13 cellular contexts compared by ENCODE assay signal in genomic region chrX:101260435-101260834, GRCh38. TPM values are rescaled to one million over a fixed set of nuclear protein-coding genes. Genes with fewer than 3 reads are reported as not detected.
DNase-seq lines count a peak whose midpoint lies in the region; ATAC-seq and TF ChIP-seq lines count a peak whose summit lies in the region.
"Had no signal": no experiment of that assay in that cellular context is flagged by ENCODE, and none has a peak within 500 bp of the region (broad histone marks: within the 10 kb centered on the region; RNA-seq: fewer than 3 reads in every experiment).

No MANE protein-coding gene starts in this region.

- H3K4me3 ChIP-seq in AG09309 (ENCODE audit: control insufficient read depth, low read depth, low read length), result no peak overlapping the region
- H3K4me3 ChIP-seq in foreskin fibroblast (ENCODE audit: low read depth in 1 of 2, low read length in 2 of 2), result no peak overlapping the region
- no peak overlapping the region for H3K4me3 ChIP-seq in tibial nerve
- H3K4me3 ChIP-seq: dorsolateral prefrontal cortex, lower lobe of right lung, SJCRH30 had no signal

- no peak overlapping the region for H3K27ac ChIP-seq in tibial nerve
- H3K27ac ChIP-seq: dorsolateral prefrontal cortex, lower lobe of right lung, SJCRH30 had no signal

- H3K36me3 ChIP-seq in tibial nerve, result no peaks in the 10 kb centered on the region
- H3K36me3 ChIP-seq: lower lobe of right lung, SJCRH30 had no signal

- 71 to 75% methylated on average over 4 of the region's 4 CpGs for WGBS in tibial nerve, 2 donors

- H3K9me3 ChIP-seq in tibial nerve, result no peaks in the 10 kb centered on the region
- H3K9me3 ChIP-seq: lower lobe of right lung, SJCRH30 had no signal

- TF ChIP-seq POLR2A in tibial nerve (IDR thresholded peaks at IDR 0.05), result no peak

- peak; percentile 62; the same call in 2 of the 3 replicates for ATAC-seq in SK-N-SH treated with all-trans-retinoic acid at 6 μM for 48 hours
- ATAC-seq: lower lobe of right lung, sciatic nerve had no signal

- no peak for DNase-seq in AG09309 (ENCODE audit: low read depth)
- peak; percentile 8 for DNase-seq in GM20000 (ENCODE audit: low spot score)
- DNase-seq in foreskin fibroblast, result peak in 1 of 2 donors; percentile 54
- DNase-seq in T-helper 2 cell, result no peak
- DNase-seq in tibial nerve (ENCODE audit: low spot score in 2 of 2), result no peak
- DNase-seq in NCI-H2029 (lab: John Stamatoyannopoulos, UW), result no peak
- no peak for DNase-seq in activated CD4-positive, CD25-positive, alpha-beta regulatory T cell treated with anti-CD3 and anti-CD28 coated beads, Interleukin-2, amount 50 U/mL, for 72 hours
- DNase-seq: dorsolateral prefrontal cortex; lower lobe of right lung; stimulated activated CD8-positive, alpha-beta memory T cell treated with anti-CD3 and anti-CD28 coated beads, Interleukin-4, amount 100 ng/mL, for 48 hours had no signal

- peak; percentile 34 for TF ChIP-seq CTCF in AG09309 (IDR thresholded peaks at IDR 0.05; ENCODE audit: control insufficient read depth, insufficient read depth, low read depth, low read length, missing control alignments)
- no peak for TF ChIP-seq CTCF in GM20000 (IDR thresholded peaks at IDR 0.05; ENCODE audit: extremely low read depth, missing control alignments)
- peak; percentile 14 for TF ChIP-seq CTCF in foreskin fibroblast (IDR thresholded peaks at IDR 0.05; ENCODE audit: low read depth, low read length)
- no peak for TF ChIP-seq CTCF in tibial nerve (IDR thresholded peaks at IDR 0.05)

- H3K27me3 ChIP-seq in tibial nerve, result no peaks in the 10 kb centered on the region
- H3K27me3 ChIP-seq: SJCRH30 had no signal

- TF ChIP-seq EP300 in tibial nerve (IDR thresholded peaks at IDR 0.05), result no peak

- H3K4me1 ChIP-seq in tibial nerve, result no peaks in the 10 kb centered on the region
- H3K4me1 ChIP-seq: lower lobe of right lung had no signal

TF ChIP-seq in SK-N-SH treated with all-trans-retinoic acid at 6 μM for 48 hours, 23 proteins besides CTCF, POLR2A, EP300 and RAD21:
- TF ChIP-seq ZFP3 (CRISPR knock-in tag; IDR thresholded peaks at IDR 0.05), result no peak
- TF ChIP-seq ZNF565 (CRISPR knock-in tag; conservative IDR thresholded peaks at IDR 0.05; ENCODE audit: low read depth), result no peak
- TF ChIP-seq CSDC2 (CRISPR knock-in tag; IDR thresholded peaks at IDR 0.05), result no peak
- no peak for TF ChIP-seq TCF4 (CRISPR knock-in tag; IDR thresholded peaks at IDR 0.05; ENCODE audit: borderline replicate concordance)
- TF ChIP-seq TSHZ2 (CRISPR knock-in tag; IDR thresholded peaks at IDR 0.05), result no peak
- no peak for TF ChIP-seq GLIS3 (CRISPR knock-in tag; IDR thresholded peaks at IDR 0.05)
- no peak for TF ChIP-seq POU6F1 (CRISPR knock-in tag; IDR thresholded peaks at IDR 0.05; ENCODE audit: borderline replicate concordance, low read depth)
- TF ChIP-seq OSR1 (CRISPR knock-in tag; IDR thresholded peaks at IDR 0.05), result no peak
- no peak for TF ChIP-seq BACH2 (CRISPR knock-in tag; IDR thresholded peaks at IDR 0.05; ENCODE audit: borderline replicate concordance)

RNA-seq across cellular contexts. Expression of gene TAF7L, which starts 30.7 kb away (rescaled TPM):
- under 1 TPM in 2 of 4 donors, not detected in 2; 0.21 to 0.90 TPM for total RNA-seq in tibial nerve
- total RNA-seq: lower lobe of right lung had no signal

RNA-seq across cellular contexts. Expression of gene DRP2, which starts 40.8 kb away (rescaled TPM):
- total RNA-seq in tibial nerve, result 100 to 1,000 TPM in 3 of 4 donors, 10 to 100 TPM in 1; 94.5 to 207 (median 183) TPM
- total RNA-seq: lower lobe of right lung had no signal

Comparison
In these comparisons a context has a peak if more than half of its experiments do, and no peak if none do; other contexts are left out.
1. CTCF ChIP-seq: peak in AG09309 (single experiment) and foreskin fibroblast (single experiment); none in GM20000 (single experiment) and tibial nerve (0 of 5).